In genomic region chr2:11342561-11343343, GRCh38 we compare ENCODE assay signal across 7 cellular contexts. TPM values are rescaled to one million over a fixed set of nuclear protein-coding genes. Genes with fewer than 3 reads are reported as not detected.
DNase-seq lines count a peak whose midpoint lies in the region; ATAC-seq and TF ChIP-seq lines count a peak whose summit lies in the region.

No MANE protein-coding gene starts in this region.

- H3K27me3 Mint-ChIP-seq in IgD-negative memory B cell, result no peaks in the 10 kb centered on the region
- peaks cover 4% of the 10 kb centered on the region for H3K27me3 Mint-ChIP-seq in activated CD4-positive, alpha-beta memory T cell treated with anti-CD3 and anti-CD28 coated beads, Interleukin-2, amount 10 ng/mL, durations not matched to agents 7 days and 5 days

- H3K4me1 ChIP-seq in right atrium auricular region, result peaks cover 0 to 38% of the 10 kb centered on the region in 2 donors

- DNase-seq in Daoy (ENCODE audit: low read depth), result peak; percentile 84
- no peak for DNase-seq in activated CD4-positive, alpha-beta memory T cell treated with anti-CD3 and anti-CD28 coated beads, Interleukin-2, amount 10 ng/mL, durations not matched to agents 7 days and 5 days
- DNase-seq in right atrium auricular region (ENCODE audit: low spot score), result no peak
- no peak for DNase-seq in retinal pigment epithelial cell (ENCODE audit: low read depth)
- no peak for DNase-seq in iPS-NIHi7 (ENCODE audit: extremely low spot score)

- ATAC-seq in HG02852 (IDR thresholded peaks at IDR 0.05; ENCODE audit: unreplicated experiment), result no peak

- no peaks in the 10 kb centered on the region for H3K36me3 Mint-ChIP-seq in IgD-negative memory B cell
- H3K36me3 Mint-ChIP-seq in activated CD4-positive, alpha-beta memory T cell treated with anti-CD3 and anti-CD28 coated beads, Interleukin-2, amount 10 ng/mL, durations not matched to agents 7 days and 5 days (ENCODE audit: low read depth), result no peaks in the 10 kb centered on the region

- H3K4me3 Mint-ChIP-seq in IgD-negative memory B cell, result peak overlapping the region; percentile 97 to 100 (median 99)
- peak overlapping the region; percentile 98 for H3K4me3 Mint-ChIP-seq in activated CD4-positive, alpha-beta memory T cell treated with anti-CD3 and anti-CD28 coated beads, Interleukin-2, amount 10 ng/mL, durations not matched to agents 7 days and 5 days

- H3K27ac ChIP-seq in right atrium auricular region, result peak overlapping the region; percentile 97

- H3K27me3 ChIP-seq in right atrium auricular region, result no peaks in the 10 kb centered on the region

- H3K36me3 ChIP-seq in right atrium auricular region, result no peaks in the 10 kb centered on the region

- peaks cover 32 to 42% (median 41%) of the 10 kb centered on the region in 3 donors for H3K4me1 Mint-ChIP-seq in IgD-negative memory B cell
- peaks cover 26% of the 10 kb centered on the region for H3K4me1 Mint-ChIP-seq in activated CD4-positive, alpha-beta memory T cell treated with anti-CD3 and anti-CD28 coated beads, Interleukin-2, amount 10 ng/mL, durations not matched to agents 7 days and 5 days

- POLR2A ChIA-PET in activated CD4-positive, alpha-beta memory T cell treated with anti-CD3 and anti-CD28 coated beads, Interleukin-2, amount 10 ng/mL, durations not matched to agents 7 days and 5 days (lab: Charles Lee), result interaction anchor here (1.1 to 3.2 kb wide), 7 partner anchors 108 to 531 kb away, joined by 3 to 25 read pairs (median 8); partner anchors contain the start of genes E2F6, PDIA6 and SLC66A3

- peak overlapping the region in 2 of 3 donors; percentile 87 to 96 for H3K27ac Mint-ChIP-seq in IgD-negative memory B cell
- peak overlapping the region; percentile 87 for H3K27ac Mint-ChIP-seq in activated CD4-positive, alpha-beta memory T cell treated with anti-CD3 and anti-CD28 coated beads, Interleukin-2, amount 10 ng/mL, durations not matched to agents 7 days and 5 days

- TF ChIP-seq CTCF in right atrium auricular region (IDR thresholded peaks at IDR 0.05), result no peak
- no peak for TF ChIP-seq CTCF in retinal pigment epithelial cell (conservative IDR thresholded peaks at IDR 0.05; ENCODE audit: low read depth, low read length)

- H3K9me3 Mint-ChIP-seq in IgD-negative memory B cell, result no peaks in the 10 kb centered on the region
- H3K9me3 Mint-ChIP-seq in activated CD4-positive, alpha-beta memory T cell treated with anti-CD3 and anti-CD28 coated beads, Interleukin-2, amount 10 ng/mL, durations not matched to agents 7 days and 5 days, result no peaks in the 10 kb centered on the region

- H3K4me3 ChIP-seq in right atrium auricular region, result peak overlapping the region; percentile 73 to 95
- H3K4me3 ChIP-seq in retinal pigment epithelial cell (ENCODE audit: low read length), result peak overlapping the region; percentile 85

- H3K9me3 ChIP-seq in right atrium auricular region, result no peaks in the 10 kb centered on the region

- CTCF ChIA-PET in activated CD4-positive, alpha-beta memory T cell treated with anti-CD3 and anti-CD28 coated beads, Interleukin-2, amount 10 ng/mL, durations not matched to agents 7 days and 5 days (lab: Charles Lee), result interaction anchor here (2.2 kb wide), 1 partner anchor 210 kb away, joined by 9 read pairs; a partner anchor contains a TSS

RNA-seq across cellular contexts. Expression of gene ROCK2, which starts 1.7 kb away (rescaled TPM):
- total RNA-seq in Daoy (2014; rRNA removed; shearing (Covaris generic)), result 33.6 and 36.7 TPM in 2 replicates
- polyA plus RNA-seq in IgD-negative memory B cell, result 13.3 TPM
- 10 to 100 TPM; 21.3 to 22.6 TPM for total RNA-seq in activated CD4-positive, alpha-beta memory T cell treated with anti-CD3 and anti-CD28 coated beads, Interleukin-2, amount 10 ng/mL, durations not matched to agents 7 days and 5 days
- total RNA-seq in right atrium auricular region, result 10 to 100 TPM; 32.3 to 32.6 TPM
